26 cellular contexts compared by ENCODE assay signal in the genomic region with DNA sequence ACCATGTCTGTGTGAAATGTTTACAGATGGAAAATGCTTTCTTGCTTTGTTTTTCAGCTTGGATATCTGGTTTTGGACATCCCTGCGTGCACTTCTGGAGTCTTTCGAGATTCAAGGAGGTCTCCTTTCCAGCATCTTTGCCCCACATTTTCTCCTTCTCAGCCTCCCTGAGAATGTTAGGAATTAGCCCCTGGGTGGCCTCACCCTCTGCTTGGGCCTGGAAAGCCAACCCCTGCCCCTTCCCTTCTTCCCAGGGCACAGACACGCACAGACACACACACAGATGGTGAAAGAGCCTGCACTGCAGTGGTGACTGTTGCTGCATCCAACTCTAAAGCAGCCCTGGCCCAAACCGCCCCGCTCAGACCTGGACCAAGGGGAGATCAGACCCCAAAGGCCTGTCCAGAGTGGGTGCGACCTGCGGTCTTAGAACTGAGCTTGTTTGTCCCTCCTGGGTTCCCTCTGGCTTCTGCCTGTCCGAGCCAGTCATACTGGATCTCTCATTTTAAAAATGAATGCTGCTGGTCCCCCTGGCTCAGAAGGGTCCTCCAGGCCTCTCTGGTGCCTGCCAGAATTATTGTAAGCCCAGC.
"Had no signal": no experiment of that assay in that cellular context is flagged by ENCODE, and none has a peak within 500 bp of the region (broad histone marks: within the 10 kb centered on the region; RNA-seq: fewer than 3 reads in every experiment).

No MANE protein-coding gene starts in this region.

- H3K4me3 Mint-ChIP-seq: activated B cell treated with CpG ODN at 0.5 μM for 24 hours; activated CD4-positive, alpha-beta T cell treated with anti-CD3 and anti-CD28 coated beads, Interleukin-2, amount 10 ng/mL, durations not matched to agents 24 days and 14 days; activated CD8-positive, alpha-beta memory T cell treated with anti-CD3 and anti-CD28 coated beads, Interleukin-2, amount 10 ng/mL, durations not matched to agents 7 days and 5 days; activated naive CD4-positive, alpha-beta T cell treated with anti-CD3 and anti-CD28 coated beads for 36 hours; activated naive CD8-positive, alpha-beta T cell; activated T-cell treated with anti-CD3 and anti-CD28 coated beads, Interleukin-2, amount 50 U/mL, for 4 hours; activated T-helper 17 cell treated with anti-CD3 and anti-CD28 coated beads, Interleukin-2, amount 50 U/mL, for 72 hours; T-helper 17 cell had no signal

- H3K9me3 ChIP-seq: MG63 had no signal

- H3K4me1 Mint-ChIP-seq: activated B cell treated with CpG ODN at 0.5 μM for 24 hours; activated CD4-positive, alpha-beta T cell treated with anti-CD3 and anti-CD28 coated beads, Interleukin-2, amount 10 ng/mL, durations not matched to agents 24 days and 14 days; activated CD8-positive, alpha-beta memory T cell treated with anti-CD3 and anti-CD28 coated beads, Interleukin-2, amount 10 ng/mL, durations not matched to agents 7 days and 5 days; activated T-helper 17 cell treated with anti-CD3 and anti-CD28 coated beads, Interleukin-2, amount 50 U/mL, for 72 hours had no signal

- H3K36me3 ChIP-seq: MG63 had no signal

- ATAC-seq: activated CD8-positive, alpha-beta memory T cell treated with anti-CD3 and anti-CD28 coated beads, Interleukin-2, amount 10 ng/mL, durations not matched to agents 7 days and 5 days; activated T-cell treated with anti-CD3 and anti-CD28 coated beads, Interleukin-2, amount 50 U/mL, for 4 hours; activated T-helper 17 cell treated with anti-CD3 and anti-CD28 coated beads, Interleukin-2, amount 50 U/mL, for 72 hours; T-helper 17 cell had no signal

- H3K36me3 Mint-ChIP-seq: activated CD8-positive, alpha-beta memory T cell treated with anti-CD3 and anti-CD28 coated beads, Interleukin-2, amount 10 ng/mL, durations not matched to agents 7 days and 5 days had no signal

- H3K27me3 ChIP-seq: MG63 had no signal

- H3K27me3 Mint-ChIP-seq: activated naive CD8-positive, alpha-beta T cell; activated T-helper 17 cell treated with anti-CD3 and anti-CD28 coated beads, Interleukin-2, amount 50 U/mL, for 72 hours; T-helper 17 cell had no signal

- DNase-seq: activated B cell treated with CpG ODN at 0.5 μM for 24 hours; activated CD4-positive, alpha-beta T cell treated with anti-CD3 and anti-CD28 coated beads for 1 hour; activated CD4-positive, alpha-beta T cell treated with anti-CD3 and anti-CD28 coated beads, Interleukin-2, amount 10 ng/mL, durations not matched to agents 24 days and 14 days; activated CD4-positive, alpha-beta T cell treated with anti-CD3 and anti-CD28 coated beads, Interleukin-2, amount 50 U/mL, for 48 hours; activated CD8-positive, alpha-beta memory T cell treated with anti-CD3 and anti-CD28 coated beads, Interleukin-2, amount 10 ng/mL, durations not matched to agents 7 days and 5 days; activated gamma-delta T cell; activated naive CD4-positive, alpha-beta T cell treated with anti-CD3 and anti-CD28 coated beads for 36 hours; activated T-cell treated with anti-CD3 and anti-CD28 coated beads, Interleukin-2, amount 50 U/mL, for 4 hours; amygdala; MG63; MV-4-11; NCI-H1092 treated with DMSO at 0.1 percent for 48 hours; NCI-H1417 treated with DMSO at 0.1 percent for 48 hours; NCI-H1694; NCI-H2029; NCI-H2107; NCI-H2171 treated with DMSO at 0.1 percent for 48 hours; NCI-H226; NCI-H510A; NCI-H526 treated with DMSO at 0.1 percent for 48 hours; NCI-H82; SHP77; T-helper 17 cell; T1000 had no signal

- H3K27ac Mint-ChIP-seq: activated B cell treated with CpG ODN at 0.5 μM for 24 hours; activated CD4-positive, alpha-beta T cell treated with anti-CD3 and anti-CD28 coated beads, Interleukin-2, amount 10 ng/mL, durations not matched to agents 24 days and 14 days; activated CD8-positive, alpha-beta memory T cell treated with anti-CD3 and anti-CD28 coated beads, Interleukin-2, amount 10 ng/mL, durations not matched to agents 7 days and 5 days; activated naive CD4-positive, alpha-beta T cell treated with anti-CD3 and anti-CD28 coated beads for 36 hours; activated naive CD8-positive, alpha-beta T cell; activated T-helper 17 cell treated with anti-CD3 and anti-CD28 coated beads, Interleukin-2, amount 50 U/mL, for 72 hours had no signal

- H3K4me3 ChIP-seq: MG63 had no signal
